Comparison of ENCODE assay signal across 1 cellular context in genomic region chr4:23888421-23889319, GRCh38.
TF ChIP-seq lines count a peak whose summit lies in the region.

No MANE protein-coding gene starts in this region.

TF ChIP-seq in HepG2, 621 proteins besides CTCF, POLR2A, EP300 and RAD21 (continued from another document and continues in another):
- no peak for TF ChIP-seq HMGXB3 (CRISPR knock-in tag; IDR thresholded peaks at IDR 0.05; ENCODE audit: borderline replicate concordance)
- TF ChIP-seq AGO1 (IDR thresholded peaks at IDR 0.05; ENCODE audit: low read depth, low read length, poor library complexity, severe bottlenecking), result no peak
- TF ChIP-seq ZNF841 (CRISPR knock-in tag; IDR thresholded peaks at IDR 0.05; ENCODE audit: borderline replicate concordance), result no peak
- 0 out of 2 replicates have a peak, but pooled peaks have one; percentile 40 for TF ChIP-seq ZNF501 (CRISPR knock-in tag; IDR thresholded peaks at IDR 0.05)
- TF ChIP-seq MAF1 (CRISPR knock-in tag; IDR thresholded peaks at IDR 0.05; ENCODE audit: borderline replicate concordance), result no peak
- no peak for TF ChIP-seq GTF3A (CRISPR knock-in tag; conservative IDR thresholded peaks at IDR 0.05)
- TF ChIP-seq ZNF275 (CRISPR knock-in tag; IDR thresholded peaks at IDR 0.05; ENCODE audit: borderline replicate concordance), result no peak
- peak; percentile 6; the same call in 1 of the 2 replicates for TF ChIP-seq HDAC2 (CRISPR knock-in tag; IDR thresholded peaks at IDR 0.05)
- no peak for TF ChIP-seq ZSCAN12 (CRISPR knock-in tag; IDR thresholded peaks at IDR 0.05)
- peak; percentile 53; the same call in 1 of the 2 replicates for TF ChIP-seq KMT2A (CRISPR knock-in tag; IDR thresholded peaks at IDR 0.05)
- no peak for TF ChIP-seq EHMT2 (IDR thresholded peaks at IDR 0.05; ENCODE audit: borderline replicate concordance, low read depth, low read length)
- TF ChIP-seq AFF4 (CRISPR knock-in tag; IDR thresholded peaks at IDR 0.05), result no peak
- no peak for TF ChIP-seq CCDC6 (CRISPR knock-in tag; IDR thresholded peaks at IDR 0.05)
- TF ChIP-seq UBTF (CRISPR knock-in tag; IDR thresholded peaks at IDR 0.05), result no peak
- TF ChIP-seq SIN3A (IDR thresholded peaks at IDR 0.05; ENCODE audit: borderline replicate concordance, low read depth, low read length), result peak; percentile 27; the same call in 1 of the 2 replicates
- no peak for TF ChIP-seq ZNF367 (CRISPR knock-in tag; IDR thresholded peaks at IDR 0.05; ENCODE audit: borderline replicate concordance)
- TF ChIP-seq ZNF619 (CRISPR knock-in tag; IDR thresholded peaks at IDR 0.05), result no peak
- TF ChIP-seq HNRNPLL (IDR thresholded peaks at IDR 0.05; ENCODE audit: low read depth, low read length, poor library complexity, severe bottlenecking), result no peak
- no peak for TF ChIP-seq POGZ (CRISPR knock-in tag; IDR thresholded peaks at IDR 0.05)
- no peak for TF ChIP-seq GPN1 (CRISPR knock-in tag; IDR thresholded peaks at IDR 0.05; ENCODE audit: borderline replicate concordance)
- TF ChIP-seq MTF1 (CRISPR knock-in tag; IDR thresholded peaks at IDR 0.05), result no peak
- peak; percentile 26; the same call in 1 of the 2 replicates for TF ChIP-seq SSRP1 (CRISPR knock-in tag; IDR thresholded peaks at IDR 0.05)
- TF ChIP-seq HNRNPL (IDR thresholded peaks at IDR 0.05; ENCODE audit: low read depth, low read length), result no peak
- no peak for TF ChIP-seq CEBPG (CRISPR knock-in tag; IDR thresholded peaks at IDR 0.05)
- TF ChIP-seq PCBP1 (IDR thresholded peaks at IDR 0.05; ENCODE audit: borderline replicate concordance, low read depth, low read length), result no peak
- TF ChIP-seq IKZF4 (CRISPR knock-in tag; IDR thresholded peaks at IDR 0.05; ENCODE audit: borderline replicate concordance, low read depth, not compliant biosample characterization), result no peak
- 0 out of 2 replicates have a peak, but pooled peaks have one; percentile 12 for TF ChIP-seq USF2 (IDR thresholded peaks at IDR 0.05; ENCODE audit: low read depth, low read length)
- no peak for TF ChIP-seq USF2 (CRISPR knock-in tag; IDR thresholded peaks at IDR 0.05; ENCODE audit: borderline replicate concordance)
- no peak for TF ChIP-seq ARID5B (CRISPR knock-in tag; IDR thresholded peaks at IDR 0.05)
- TF ChIP-seq ZNF512 (CRISPR knock-in tag; IDR thresholded peaks at IDR 0.05), result no peak
- no peak for TF ChIP-seq GMEB2 (CRISPR knock-in tag; IDR thresholded peaks at IDR 0.05; ENCODE audit: low read depth)
- TF ChIP-seq SAP130 (CRISPR knock-in tag; IDR thresholded peaks at IDR 0.05; ENCODE audit: low read depth), result peak; percentile 29
- no peak for TF ChIP-seq FOXO4 (CRISPR knock-in tag; conservative IDR thresholded peaks at IDR 0.05)
- no peak for TF ChIP-seq ZNF546 (CRISPR knock-in tag; conservative IDR thresholded peaks at IDR 0.05)
- TF ChIP-seq GATAD2A (CRISPR knock-in tag; IDR thresholded peaks at IDR 0.05), result no peak
